9 cellular contexts compared by ENCODE assay signal in genomic region chr19:41887711-41888382, GRCh38. TPM values are rescaled to one million over a fixed set of nuclear protein-coding genes. Genes with fewer than 3 reads are reported as not detected.
A peak's percentile ranks its signal among the peaks of the same experiment; 100 is the strongest.
DNase-seq lines count a peak whose midpoint lies in the region; ATAC-seq and TF ChIP-seq lines count a peak whose summit lies in the region.
"Had no signal": no experiment of that assay in that cellular context is flagged by ENCODE, and none has a peak within 500 bp of the region (broad histone marks: within the 10 kb centered on the region; RNA-seq: fewer than 3 reads in every experiment).

No MANE protein-coding gene starts in this region.

- DNase-seq in NCI-H1417 (lab: John Stamatoyannopoulos, UW) (peak in 2 of 3 experiments; percentile 6 to 90), NCI-H1417 treated with DMSO at 0.1 percent for 48 hours (lab: John Stamatoyannopoulos, UW) (no peak), osteoblast (ENCODE audit: insufficient read length, low spot score, missing footprints) (peak; percentile 96)
- DNase-seq in activated CD4-positive, alpha-beta T cell treated with anti-CD3 and anti-CD28 coated beads for 48 hours: peak; percentile 91

- peaks cover 24% of the 10 kb centered on the region for H3K36me3 ChIP-seq in osteoblast (ENCODE audit: insufficient read depth, low read length)

- peaks cover 41% of the 10 kb centered on the region for H3K79me2 ChIP-seq in osteoblast (ENCODE audit: insufficient read depth, low read length)

- H3K4me2 ChIP-seq in osteoblast (ENCODE audit: insufficient read depth, low read length): no peak overlapping the region

- TF ChIP-seq CTCF in osteoblast (IDR thresholded peaks at IDR 0.05; ENCODE audit: extremely low read depth, low read depth, low read length): no peak

- H3K4me3 ChIP-seq in osteoblast (ENCODE audit: insufficient read depth, low read length): no peak overlapping the region

- H2AFZ ChIP-seq in osteoblast (ENCODE audit: low read length): no peak overlapping the region

- ATAC-seq in GM21381 (IDR thresholded peaks at IDR 0.05; ENCODE audit: unreplicated experiment) (no peak), GM21528 (IDR thresholded peaks at IDR 0.05; ENCODE audit: low FRiP score, unreplicated experiment) (no peak), GM18858 (IDR thresholded peaks at IDR 0.05; ENCODE audit: unreplicated experiment) (no peak)

- H3K9me3 ChIP-seq in osteoblast (ENCODE audit: low read depth, low read length): no peaks in the 10 kb centered on the region

- peaks cover 24% of the 10 kb centered on the region for H3K4me1 ChIP-seq in osteoblast (ENCODE audit: insufficient read depth, low read length)

- H3K27me3 ChIP-seq in osteoblast (ENCODE audit: insufficient read depth, low read length): no peaks in the 10 kb centered on the region

- peaks cover 47% of the 10 kb centered on the region for H4K20me1 ChIP-seq in osteoblast (ENCODE audit: insufficient read depth, low read length)

- peak overlapping the region; percentile 84 for H3K27ac ChIP-seq in cingulate gyrus (ENCODE audit: low read depth, low read length)
- H3K27ac ChIP-seq in osteoblast (ENCODE audit: low read depth, low read length): no peak overlapping the region

RNA-seq across cellular contexts. Expression of gene ARHGEF1, which starts 4.9 kb away (rescaled TPM):
- total RNA-seq in osteoblast: 30.6 and 31.8 TPM in 2 replicates

RNA-seq across cellular contexts. Expression of gene CD79A, which starts 10.8 kb away (rescaled TPM):
- 0.36 TPM in 1 of 2 replicates, not detected in the other for total RNA-seq in osteoblast
- total RNA-seq: endothelial cell of umbilical vein had no signal

RNA-seq across cellular contexts. Expression of gene RPS19, which starts 27.8 kb away (rescaled TPM):
- total RNA-seq in osteoblast: 486 and 791 TPM in 2 replicates

RNA-seq across cellular contexts. Expression of gene ERFL, which starts 40.4 kb away (rescaled TPM):
- total RNA-seq in osteoblast: under 0.01 TPM in 2 replicates
- total RNA-seq: endothelial cell of umbilical vein had no signal

RNA-seq across cellular contexts. Expression of gene DMRTC2, which starts 43.0 kb away (rescaled TPM):
- total RNA-seq in osteoblast: not detected in 2 replicates
- total RNA-seq: endothelial cell of umbilical vein had no signal
